ENCODE assay signal across 13 cellular contexts in genomic region chr3:32129832-32130231, GRCh38. TPM values are rescaled to one million over a fixed set of nuclear protein-coding genes. Genes with fewer than 3 reads are reported as not detected.
DNase-seq lines count a peak whose midpoint lies in the region; ATAC-seq and TF ChIP-seq lines count a peak whose summit lies in the region.
"Had no signal": no experiment of that assay in that cellular context is flagged by ENCODE, and none has a peak within 500 bp of the region (broad histone marks: within the 10 kb centered on the region; RNA-seq: fewer than 3 reads in every experiment).

No MANE protein-coding gene starts in this region.

- H3K4me1 Mint-ChIP-seq in endodermal cell (peaks cover 14% of the 10 kb centered on the region), progenitor cell of endocrine pancreas (ENCODE audit: low read depth) (peaks cover 18% of the 10 kb centered on the region)

- POLR2A ChIA-PET in HEK293T (lab: Yijun Ruan, JAX): no interaction called here

- H3K4me3 Mint-ChIP-seq in endodermal cell (no peak overlapping the region), progenitor cell of endocrine pancreas (ENCODE audit: low read depth) (no peak overlapping the region)
- H3K4me3 Mint-ChIP-seq: CD4-positive, CD25-positive, alpha-beta regulatory T cell had no signal

- DNase-seq in right cardiac atrium (no peak), left cardiac atrium (no peak), endodermal cell (no peak), progenitor cell of endocrine pancreas (ENCODE audit: low spot score, unreplicated experiment) (no peak), HEK293T (ENCODE audit: extremely low spot score) (no peak), activated gamma-delta T cell (lab: John Stamatoyannopoulos, UW) (no peak)
- no peak for DNase-seq in stimulated activated CD4-positive, alpha-beta T cell treated with anti-CD3 and anti-CD28 coated beads, Interleukin-4, amount 100 ng/mL, for 4 hours
- DNase-seq: ACHN; CD4-positive, CD25-positive, alpha-beta regulatory T cell; DMS53; GF-D8; HCEC 1CT had no signal

- intact Hi-C loops in right cardiac atrium (cut with DNase I) (no loop called here), left cardiac atrium (cut with DNase I) (no loop called here)

- no peaks in the 10 kb centered on the region for H3K9me3 ChIP-seq in right cardiac atrium (ENCODE audit: control insufficient read depth, low read length)
- H3K9me3 ChIP-seq in endodermal cell (ENCODE audit: control insufficient read depth, low read length): no peaks in the 10 kb centered on the region
- H3K9me3 ChIP-seq: BLaER1 treated with 17β-estradiol and CSF1 and Interleukin-3, amounts not matched to agents 10 nM and 100 nM had no signal

- WGBS in right cardiac atrium: 70% methylated on average over 4 of the region's 4 CpGs
- WGBS in endodermal cell (ENCODE audit: insufficient coverage in 1 of 2, insufficient read length in 1 of 2), 2 experiments: 80 to 93% methylated on average over 1 to 3 of the region's 4 CpGs

- H3K9me3 Mint-ChIP-seq in endodermal cell (no peaks in the 10 kb centered on the region), progenitor cell of endocrine pancreas (ENCODE audit: low read depth) (peaks cover under 1% of the 10 kb centered on the region)
- H3K9me3 Mint-ChIP-seq: CD4-positive, CD25-positive, alpha-beta regulatory T cell had no signal

- CTCF ChIA-PET in HEK293T (lab: Yijun Ruan, JAX): no interaction called here

- TF ChIP-seq CTCF in endodermal cell (conservative IDR thresholded peaks at IDR 0.05): no peak
- no peak for TF ChIP-seq CTCF in progenitor cell of endocrine pancreas (IDR thresholded peaks at IDR 0.05; ENCODE audit: unreplicated experiment)

- H3K36me3 ChIP-seq in endodermal cell (ENCODE audit: control insufficient read depth, insufficient read depth, low read length): no peaks in the 10 kb centered on the region

- peak overlapping the region; percentile 16 for H3K27ac ChIP-seq in right cardiac atrium (ENCODE audit: low read length)
- no peak overlapping the region for H3K27ac ChIP-seq in endodermal cell (ENCODE audit: low read depth, low read length)
- H3K27ac ChIP-seq: BLaER1 treated with 17β-estradiol and CSF1 and Interleukin-3, amounts not matched to agents 10 nM and 100 nM had no signal

- H3K27ac Mint-ChIP-seq in endodermal cell (peak overlapping the region; percentile 67), progenitor cell of endocrine pancreas (peak overlapping the region; percentile 39)

- H3K36me3 Mint-ChIP-seq in endodermal cell (ENCODE audit: low read depth): no peaks in the 10 kb centered on the region
- peaks cover 4% of the 10 kb centered on the region for H3K36me3 Mint-ChIP-seq in progenitor cell of endocrine pancreas (ENCODE audit: insufficient read depth)

- peaks cover 9% of the 10 kb centered on the region for H3K4me1 ChIP-seq in right cardiac atrium (ENCODE audit: control insufficient read depth, insufficient read depth, low read length)
- no peaks in the 10 kb centered on the region for H3K4me1 ChIP-seq in endodermal cell (ENCODE audit: control insufficient read depth, insufficient read depth, low read length)

- ATAC-seq in right cardiac atrium (no peak), left cardiac atrium (no peak)

- no peak overlapping the region for H3K4me3 ChIP-seq in right cardiac atrium (ENCODE audit: low read length)
- H3K4me3 ChIP-seq in endodermal cell (ENCODE audit: low read length): no peak overlapping the region
- H3K4me3 ChIP-seq: BLaER1 treated with 17β-estradiol and CSF1 and Interleukin-3, amounts not matched to agents 10 nM and 100 nM had no signal

- no peak overlapping the region for H3K9ac ChIP-seq in endodermal cell (ENCODE audit: extremely low read depth, low read length, poor library complexity, severe bottlenecking)
- H3K9ac ChIP-seq: BLaER1 treated with 17β-estradiol and CSF1 and Interleukin-3, amounts not matched to agents 10 nM and 100 nM had no signal

- no peaks in the 10 kb centered on the region for H3K27me3 Mint-ChIP-seq in endodermal cell (ENCODE audit: insufficient read depth)
- peaks cover under 1% of the 10 kb centered on the region for H3K27me3 Mint-ChIP-seq in progenitor cell of endocrine pancreas
- H3K27me3 Mint-ChIP-seq: CD4-positive, CD25-positive, alpha-beta regulatory T cell had no signal

- H3K27me3 ChIP-seq in right cardiac atrium (ENCODE audit: control insufficient read depth, insufficient read depth) (no peaks in the 10 kb centered on the region), endodermal cell (ENCODE audit: control insufficient read depth, insufficient read depth, low read length, poor library complexity, severe bottlenecking) (no peaks in the 10 kb centered on the region)
- H3K27me3 ChIP-seq: BLaER1 treated with 17β-estradiol and CSF1 and Interleukin-3, amounts not matched to agents 10 nM and 100 nM had no signal

TF ChIP-seq in HEK293T, 16 proteins besides CTCF, POLR2A, EP300 and RAD21:
- TF ChIP-seq L3MBTL2 (conservative IDR thresholded peaks at IDR 0.05) (no peak), SUZ12 (IDR thresholded peaks at IDR 0.05) (no peak), ARNT (IDR thresholded peaks at IDR 0.05) (no peak), SP1 (IDR thresholded peaks at IDR 0.05) (no peak), FOXA1 (IDR thresholded peaks at IDR 0.05) (no peak), BHLHE40 (IDR thresholded peaks at IDR 0.05; ENCODE audit: borderline replicate concordance) (no peak), CTBP1 (IDR thresholded peaks at IDR 0.05; ENCODE audit: borderline replicate concordance) (no peak), ZNF384 (IDR thresholded peaks at IDR 0.05) (no peak), LEF1 (IDR thresholded peaks at IDR 0.05; ENCODE audit: borderline replicate concordance) (no peak), ELF4 (IDR thresholded peaks at IDR 0.05) (no peak), TARDBP (IDR thresholded peaks at IDR 0.05) (no peak), FOXM1 (IDR thresholded peaks at IDR 0.05; ENCODE audit: borderline replicate concordance) (no peak), FOXK2 (IDR thresholded peaks at IDR 0.05) (no peak), PKNOX1 (IDR thresholded peaks at IDR 0.05) (no peak), HDGF (IDR thresholded peaks at IDR 0.05; ENCODE audit: borderline replicate concordance) (no peak), NFRKB (IDR thresholded peaks at IDR 0.05) (no peak)

RNA-seq across cellular contexts. Expression of gene GPD1L, which starts 23.4 kb away (rescaled TPM):
- total RNA-seq in right cardiac atrium: 100 to 1,000 TPM; 292 to 364 (median 321) TPM
- 139 TPM for polyA plus RNA-seq in right cardiac atrium
- 100 to 1,000 TPM; 177 to 253 TPM for total RNA-seq in left cardiac atrium
- total RNA-seq in endodermal cell: 1 to 10 TPM; 1.5 to 3.5 TPM
- polyA plus RNA-seq in endodermal cell (2013, experiment 1 of 2): 4.3 TPM
- polyA plus RNA-seq in endodermal cell (2013, experiment 2 of 2): 3.4 TPM
- 13.0 and 13.8 TPM in 2 replicates for total RNA-seq in progenitor cell of endocrine pancreas

Comparison
In these comparisons a context has a peak if more than half of its experiments do, and no peak if none do; other contexts are left out.
1. RNA of gene GPD1L, which starts 23.4 kb away (total RNA-seq): 292 to 364 TPM in right cardiac atrium and 177 to 253 TPM in left cardiac atrium; 13.0 to 13.8 TPM in progenitor cell of endocrine pancreas and 1.5 to 3.5 TPM in endodermal cell; every median in the first group is over 10 times any median in the second.